ENCODE assay signal across 7 cellular contexts in genomic region chr16:89246903-89247733, GRCh38.
DNase-seq lines count a peak whose midpoint lies in the region; ATAC-seq lines count a peak whose summit lies in the region.

No MANE protein-coding gene starts in this region.

- ATAC-seq in GM18498 (IDR thresholded peaks at IDR 0.05; ENCODE audit: unreplicated experiment) (peak; percentile 72), HG03045 (IDR thresholded peaks at IDR 0.05; ENCODE audit: unreplicated experiment) (peak; percentile 49)

- DNase-seq in NCI-H524 (lab: John Stamatoyannopoulos, UW) = peak; percentile 57 to 80
- DNase-seq in activated CD8-positive, alpha-beta memory T cell treated with anti-CD3 and anti-CD28 coated beads for 24 hours = peak; percentile 100
- peak; percentile 96 for DNase-seq in effector CD8-positive, alpha-beta T cell (lab: John Stamatoyannopoulos, UW)
- peak; percentile 85 for DNase-seq in medulla oblongata (ENCODE audit: extremely low spot score)
- peak; percentile 91 to 97 (median 94) for DNase-seq in stimulated activated CD4-positive, alpha-beta T cell treated with anti-CD3 and anti-CD28 coated beads, TNF-alpha, amount 100 ng/mL, for 24 hours (ENCODE audit: low read depth in 3 of 3)

Comparison
In these comparisons a context has a peak if more than half of its experiments do, and no peak if none do; other contexts are left out.
1. Peak in every context shown above with its lines: DNase-seq and ATAC-seq.